ENCODE assay signal across 1 cellular context in the genomic region with DNA sequence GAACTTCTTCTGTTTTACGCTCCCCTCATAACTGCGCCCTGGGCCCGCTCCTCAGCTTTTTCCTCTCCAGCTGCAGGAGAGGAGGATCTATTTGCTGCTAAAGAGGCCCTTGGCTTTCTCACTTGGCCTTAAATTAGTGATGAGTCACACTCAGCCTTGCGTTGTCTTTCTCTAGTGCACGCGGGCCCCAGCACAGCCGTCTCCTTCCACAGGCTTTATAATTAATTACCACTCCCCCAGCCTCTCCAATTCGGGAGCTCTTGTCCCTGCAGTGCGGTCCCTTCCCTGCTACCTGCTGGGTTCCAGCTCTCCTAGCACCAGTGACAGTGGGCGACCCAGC.
TF ChIP-seq lines count a peak whose summit lies in the region.

No MANE protein-coding gene starts in this region.

TF ChIP-seq in SK-N-SH, 30 proteins besides CTCF, POLR2A, EP300 and RAD21 (continued from another document):
- TF ChIP-seq CHD2 (IDR thresholded peaks at IDR 0.05; ENCODE audit: low read length, partially characterized antibody) (no peak), RFX5 (IDR thresholded peaks at IDR 0.05; ENCODE audit: low read length) (no peak), NRF1 (IDR thresholded peaks at IDR 0.05; ENCODE audit: low read depth, low read length) (no peak), PBX3 (IDR thresholded peaks at IDR 0.05) (no peak), RXRA (IDR thresholded peaks at IDR 0.05; ENCODE audit: borderline replicate concordance, low read depth) (no peak), FOXM1 (IDR thresholded peaks at IDR 0.05; ENCODE audit: low read depth) (no peak), FOXJ3 (CRISPR knock-in tag; IDR thresholded peaks at IDR 0.05) (no peak)
